ENCODE assay signal across 9 cellular contexts in the genomic region with DNA sequence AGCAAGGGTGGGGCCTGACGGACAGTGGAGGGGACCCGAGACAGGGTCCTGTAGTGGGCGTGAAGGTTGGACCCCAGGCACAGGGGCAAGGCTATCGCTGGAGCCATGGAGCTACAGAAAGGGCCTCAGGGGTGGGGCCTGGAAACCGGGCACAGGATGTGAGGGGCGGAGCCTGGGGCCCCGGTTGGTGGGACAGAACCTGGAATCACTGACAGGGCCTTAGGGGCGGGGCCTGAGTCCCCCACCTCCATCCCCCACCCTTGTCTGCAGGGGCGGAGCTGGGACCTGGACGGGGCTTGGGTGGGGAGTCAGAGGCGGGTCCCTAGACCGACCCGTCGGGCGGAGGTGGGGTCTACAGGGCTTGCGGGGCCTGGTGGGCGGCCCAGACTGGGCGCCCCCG. TPM values are rescaled to one million over a fixed set of nuclear protein-coding genes. Genes with fewer than 3 reads are reported as not detected.
A peak's percentile ranks its signal among the peaks of the same experiment; 100 is the strongest.
DNase-seq lines count a peak whose midpoint lies in the region; ATAC-seq and TF ChIP-seq lines count a peak whose summit lies in the region.
"Had no signal": no experiment of that assay in that cellular context is flagged by ENCODE, and none has a peak within 500 bp of the region (broad histone marks: within the 10 kb centered on the region; RNA-seq: fewer than 3 reads in every experiment).

No MANE protein-coding gene starts in this region.

- intact Hi-C loops in activated CD4-positive, alpha-beta memory T cell treated with anti-CD3 and anti-CD28 coated beads for 36 hours (cut with micrococcal nuclease) = no loop called here
- intact Hi-C loops in adrenal gland (cut with DNase I) = no loop called here

- peak overlapping the region; percentile 41; the same call in 1 of the 2 replicates for H3K9ac ChIP-seq in iPS-20b (ENCODE audit: low read depth, low read length)

- TF ChIP-seq POLR2A in adrenal gland (IDR thresholded peaks at IDR 0.05) = no peak

- H3K4me1 Mint-ChIP-seq in activated CD4-positive, alpha-beta memory T cell treated with anti-CD3 and anti-CD28 coated beads for 36 hours (ENCODE audit: low read depth) = peaks cover 10% of the 10 kb centered on the region
- H3K4me1 Mint-ChIP-seq in activated CD4-positive, alpha-beta memory T cell treated with anti-CD3 and anti-CD28 coated beads, Interleukin-2, amount 10 ng/mL, durations not matched to agents 7 days and 5 days = peaks cover 34% of the 10 kb centered on the region

- H3K27ac ChIP-seq in adrenal gland (peak overlapping the region in 4 of 5 donors; percentile 7 to 66 (median 43)), iPS-20b (ENCODE audit: low read length) (peak overlapping the region; percentile 49)

- CTCF ChIA-PET in activated CD4-positive, alpha-beta memory T cell treated with anti-CD3 and anti-CD28 coated beads for 36 hours (lab: Charles Lee) = no interaction called here
- CTCF ChIA-PET in activated CD4-positive, alpha-beta memory T cell treated with anti-CD3 and anti-CD28 coated beads, Interleukin-2, amount 10 ng/mL, durations not matched to agents 7 days and 5 days (lab: Charles Lee) = no interaction called here

- H3K27ac Mint-ChIP-seq in activated CD4-positive, alpha-beta memory T cell treated with anti-CD3 and anti-CD28 coated beads for 36 hours = no peak overlapping the region
- no peak overlapping the region for H3K27ac Mint-ChIP-seq in activated CD4-positive, alpha-beta memory T cell treated with anti-CD3 and anti-CD28 coated beads, Interleukin-2, amount 10 ng/mL, durations not matched to agents 7 days and 5 days

- POLR2A ChIA-PET in activated CD4-positive, alpha-beta memory T cell treated with anti-CD3 and anti-CD28 coated beads for 36 hours (lab: Charles Lee) = interaction anchor here (1.5 to 1.6 kb wide), 2 partner anchors 28 to 53 kb away, joined by 4 to 5 read pairs; a partner anchor contains a TSS
- POLR2A ChIA-PET in activated CD4-positive, alpha-beta memory T cell treated with anti-CD3 and anti-CD28 coated beads, Interleukin-2, amount 10 ng/mL, durations not matched to agents 7 days and 5 days (lab: Charles Lee) = interaction anchor here (1.2 to 1.5 kb wide), 3 partner anchors 7 to 54 kb away, joined by 3 to 4 read pairs (median 4); no protein-coding TSS in a partner anchor

- H3K36me3 Mint-ChIP-seq in activated CD4-positive, alpha-beta memory T cell treated with anti-CD3 and anti-CD28 coated beads for 36 hours = peaks cover 8% of the 10 kb centered on the region
- peaks cover 10% of the 10 kb centered on the region for H3K36me3 Mint-ChIP-seq in activated CD4-positive, alpha-beta memory T cell treated with anti-CD3 and anti-CD28 coated beads, Interleukin-2, amount 10 ng/mL, durations not matched to agents 7 days and 5 days (ENCODE audit: low read depth)

- ATAC-seq in HG02571 (IDR thresholded peaks at IDR 0.05; ENCODE audit: unreplicated experiment) = no peak
- ATAC-seq: Panc1 had no signal

- DNase-seq in activated CD4-positive, alpha-beta memory T cell treated with anti-CD3 and anti-CD28 coated beads for 36 hours = peak; percentile 29
- DNase-seq in activated CD4-positive, alpha-beta memory T cell treated with anti-CD3 and anti-CD28 coated beads, Interleukin-2, amount 10 ng/mL, durations not matched to agents 7 days and 5 days = no peak
- DNase-seq in adrenal gland = peak; percentile 60 to 91 (median 78)
- peak; percentile 35 for DNase-seq in stimulated activated CD8-positive, alpha-beta memory T cell treated with anti-CD3 and anti-CD28 coated beads, Interleukin-4, amount 100 ng/mL, for 24 hours (ENCODE audit: low read depth)
- no peak for DNase-seq in NAMALWA (ENCODE audit: low spot score)
- DNase-seq in activated CD4-positive, alpha-beta T cell treated with anti-CD3 and anti-CD28 coated beads, Interleukin-2, amount 50 U/mL, for 1 hour = no peak

- H3K4me3 ChIP-seq in adrenal gland (peak overlapping the region in 2 of 4 donors; percentile 22 to 74), iPS-20b (ENCODE audit: low read length) (peak overlapping the region; percentile 62; the same call in 1 of the 2 replicates)

- TF ChIP-seq CTCF in adrenal gland (IDR thresholded peaks at IDR 0.05) = no peak

- H3K27me3 ChIP-seq in adrenal gland = no peaks in the 10 kb centered on the region
- H3K27me3 ChIP-seq in iPS-20b (ENCODE audit: insufficient read depth, low read length) = no peaks in the 10 kb centered on the region

- peaks cover 0 to 5% of the 10 kb centered on the region in 2 donors for H3K36me3 ChIP-seq in adrenal gland (replicated peaks in 1 of 2)
- 0 out of 2 replicates have a peak, but pooled peaks cover 3% of the 10 kb centered on the region for H3K36me3 ChIP-seq in iPS-20b (ENCODE audit: insufficient read depth, low read depth, low read length)

- H3K4me1 ChIP-seq in adrenal gland (replicated peaks in 1 of 2) (peaks cover 9% of the 10 kb centered on the region in 2 donors), iPS-20b (ENCODE audit: insufficient read depth, low read length) (peaks cover 8% of the 10 kb centered on the region; the same call in 1 of the 2 replicates)

- no peaks in the 10 kb centered on the region for H3K27me3 Mint-ChIP-seq in activated CD4-positive, alpha-beta memory T cell treated with anti-CD3 and anti-CD28 coated beads for 36 hours
- no peaks in the 10 kb centered on the region for H3K27me3 Mint-ChIP-seq in activated CD4-positive, alpha-beta memory T cell treated with anti-CD3 and anti-CD28 coated beads, Interleukin-2, amount 10 ng/mL, durations not matched to agents 7 days and 5 days

- no peak overlapping the region for H3K4me3 Mint-ChIP-seq in activated CD4-positive, alpha-beta memory T cell treated with anti-CD3 and anti-CD28 coated beads for 36 hours
- H3K4me3 Mint-ChIP-seq in activated CD4-positive, alpha-beta memory T cell treated with anti-CD3 and anti-CD28 coated beads, Interleukin-2, amount 10 ng/mL, durations not matched to agents 7 days and 5 days = no peak overlapping the region

- 14 to 37% (median 27%) methylated on average over 7 to 19 of the region's 19 CpGs; no CpG with 5 or more reads in 1 of the 4 donors for WGBS in adrenal gland, 4 donors

- H3K9me3 Mint-ChIP-seq in activated CD4-positive, alpha-beta memory T cell treated with anti-CD3 and anti-CD28 coated beads for 36 hours = no peaks in the 10 kb centered on the region
- no peaks in the 10 kb centered on the region for H3K9me3 Mint-ChIP-seq in activated CD4-positive, alpha-beta memory T cell treated with anti-CD3 and anti-CD28 coated beads, Interleukin-2, amount 10 ng/mL, durations not matched to agents 7 days and 5 days

- no peaks in the 10 kb centered on the region for H3K9me3 ChIP-seq in adrenal gland (replicated peaks in 1 of 3)
- H3K9me3 ChIP-seq in iPS-20b (ENCODE audit: insufficient read depth, low read depth, low read length) = no peaks in the 10 kb centered on the region

RNA-seq across cellular contexts. Expression of a gene that starts 26.0 kb away (rescaled TPM):
- total RNA-seq in activated CD4-positive, alpha-beta memory T cell treated with anti-CD3 and anti-CD28 coated beads for 36 hours = 10 to 100 TPM; 67.0 to 72.0 TPM
- 10 to 100 TPM; 76.2 to 78.4 TPM for total RNA-seq in activated CD4-positive, alpha-beta memory T cell treated with anti-CD3 and anti-CD28 coated beads, Interleukin-2, amount 10 ng/mL, durations not matched to agents 7 days and 5 days
- total RNA-seq in adrenal gland = 10 to 100 TPM in 6 of 8 donors, 1 to 10 TPM in 2; 7.6 to 22.8 (median 12.8) TPM
- 100 to 1,000 TPM in 1 of 3 donors, 10 to 100 TPM in 1, 1 to 10 TPM in 1; 6.7 to 147 (median 54.1) TPM for polyA plus RNA-seq in adrenal gland

RNA-seq across cellular contexts. Expression of a gene that starts 27.8 kb away (rescaled TPM):
- total RNA-seq in activated CD4-positive, alpha-beta memory T cell treated with anti-CD3 and anti-CD28 coated beads for 36 hours = 10 to 100 TPM; 14.4 to 15.2 TPM
- 10 to 100 TPM; 16.8 to 18.6 TPM for total RNA-seq in activated CD4-positive, alpha-beta memory T cell treated with anti-CD3 and anti-CD28 coated beads, Interleukin-2, amount 10 ng/mL, durations not matched to agents 7 days and 5 days
- total RNA-seq in adrenal gland = 10 to 100 TPM in 3 of 8 donors, 1 to 10 TPM in 5; 5.6 to 21.4 (median 8.3) TPM
- 10 to 100 TPM in 1 of 3 donors, 1 to 10 TPM in 2; 1.4 to 15.4 (median 6.8) TPM for polyA plus RNA-seq in adrenal gland

RNA-seq across cellular contexts. Expression of a gene that starts 40.1 kb away (rescaled TPM):
- total RNA-seq in activated CD4-positive, alpha-beta memory T cell treated with anti-CD3 and anti-CD28 coated beads for 36 hours = under 1 TPM; 0.34 to 0.50 TPM
- under 1 TPM; 0.35 to 0.48 TPM for total RNA-seq in activated CD4-positive, alpha-beta memory T cell treated with anti-CD3 and anti-CD28 coated beads, Interleukin-2, amount 10 ng/mL, durations not matched to agents 7 days and 5 days
- 1 to 10 TPM in 1 of 8 donors, under 1 TPM in 5, not detected in 2; 0.35 to 2.1 (median 0.52) TPM for total RNA-seq in adrenal gland
- polyA plus RNA-seq in adrenal gland = 1 to 10 TPM in 2 of 3 donors, under 1 TPM in 1; 0.15 to 1.7 (median 1.1) TPM

RNA-seq across cellular contexts. Expression of a gene that starts 49.6 kb away (rescaled TPM):
- total RNA-seq in activated CD4-positive, alpha-beta memory T cell treated with anti-CD3 and anti-CD28 coated beads for 36 hours = not detected
- total RNA-seq in activated CD4-positive, alpha-beta memory T cell treated with anti-CD3 and anti-CD28 coated beads, Interleukin-2, amount 10 ng/mL, durations not matched to agents 7 days and 5 days = not detected
- total RNA-seq in adrenal gland = not detected
- not detected for polyA plus RNA-seq in adrenal gland

RNA-seq across cellular contexts. Expression of a gene that starts 53.3 kb away (rescaled TPM):
- 10 to 100 TPM; 61.9 to 62.0 TPM for total RNA-seq in activated CD4-positive, alpha-beta memory T cell treated with anti-CD3 and anti-CD28 coated beads for 36 hours
- total RNA-seq in activated CD4-positive, alpha-beta memory T cell treated with anti-CD3 and anti-CD28 coated beads, Interleukin-2, amount 10 ng/mL, durations not matched to agents 7 days and 5 days = 10 to 100 TPM; 55.5 to 58.1 TPM
- 1 to 10 TPM; 1.2 to 5.2 (median 4.1) TPM for total RNA-seq in adrenal gland
- polyA plus RNA-seq in adrenal gland = 1 to 10 TPM; 1.6 to 3.6 (median 2.5) TPM

Comparison
In these comparisons a context has a peak if more than half of its experiments do, and no peak if none do; other contexts are left out.
1. DNase-seq: peak in activated CD4-positive, alpha-beta memory T cell treated with anti-CD3 and anti-CD28 coated beads for 36 hours (single experiment), adrenal gland (7 of 7) and stimulated activated CD8-positive, alpha-beta memory T cell treated with anti-CD3 and anti-CD28 coated beads, Interleukin-4, amount 100 ng/mL, for 24 hours (single experiment); none in activated CD4-positive, alpha-beta memory T cell treated with anti-CD3 and anti-CD28 coated beads, Interleukin-2, amount 10 ng/mL, durations not matched to agents 7 days and 5 days (single experiment), NAMALWA (single experiment) and activated CD4-positive, alpha-beta T cell treated with anti-CD3 and anti-CD28 coated beads, Interleukin-2, amount 50 U/mL, for 1 hour (single experiment).